Comparison of ENCODE assay signal across 25 cellular contexts in genomic region chr3:127254001-127254400, GRCh38. TPM values are rescaled to one million over a fixed set of nuclear protein-coding genes. Genes with fewer than 3 reads are reported as not detected.
DNase-seq lines count a peak whose midpoint lies in the region; ATAC-seq lines count a peak whose summit lies in the region.
"Had no signal": no experiment of that assay in that cellular context is flagged by ENCODE, and none has a peak within 500 bp of the region (broad histone marks: within the 10 kb centered on the region; RNA-seq: fewer than 3 reads in every experiment).

No MANE protein-coding gene starts in this region.

- no peak overlapping the region for H3K4me3 Mint-ChIP-seq in activated CD8-positive, alpha-beta memory T cell treated with anti-CD3 and anti-CD28 coated beads, Interleukin-2, amount 10 ng/mL, durations not matched to agents 7 days and 5 days
- H3K4me3 Mint-ChIP-seq: HFFc6, IgD-negative memory B cell had no signal

- no peak overlapping the region for H3K4me2 ChIP-seq in mesenchymal stem cell (ENCODE audit: low read length, poor library complexity, severe bottlenecking)
- H3K4me2 ChIP-seq: KMS-11 had no signal

- no peaks in the 10 kb centered on the region for H3K36me3 Mint-ChIP-seq in activated CD8-positive, alpha-beta memory T cell treated with anti-CD3 and anti-CD28 coated beads, Interleukin-2, amount 10 ng/mL, durations not matched to agents 7 days and 5 days
- H3K36me3 Mint-ChIP-seq: IgD-negative memory B cell had no signal

- ATAC-seq in activated CD8-positive, alpha-beta memory T cell treated with anti-CD3 and anti-CD28 coated beads, Interleukin-2, amount 10 ng/mL, durations not matched to agents 7 days and 5 days: no peak
- ATAC-seq in GM18511 (IDR thresholded peaks at IDR 0.05; ENCODE audit: unreplicated experiment): no peak
- ATAC-seq: Right ventricle myocardium inferior had no signal

- H3K9me3 Mint-ChIP-seq in activated CD8-positive, alpha-beta memory T cell treated with anti-CD3 and anti-CD28 coated beads, Interleukin-2, amount 10 ng/mL, durations not matched to agents 7 days and 5 days (ENCODE audit: low read depth): no peaks in the 10 kb centered on the region

- no peak overlapping the region for H3K27ac ChIP-seq in mesenchymal stem cell (ENCODE audit: low read length, poor library complexity, severe bottlenecking)
- no peak overlapping the region for H3K27ac ChIP-seq in effector memory CD4-positive, alpha-beta T cell (ENCODE audit: insufficient read depth, low read length, poor library complexity, severe bottlenecking)
- H3K27ac ChIP-seq: KMS-11, SJCRH30 had no signal

- no peak overlapping the region for H3K23ac ChIP-seq in mesenchymal stem cell (ENCODE audit: low read length in 2 of 2)

- no peak overlapping the region for H2AK5ac ChIP-seq in mesenchymal stem cell (ENCODE audit: low read length, severe bottlenecking)

- peak overlapping the region; percentile 28 for H4K91ac ChIP-seq in mesenchymal stem cell (ENCODE audit: low read length)

- WGBS in mesenchymal stem cell: 56% methylated on average over 5 of the region's 6 CpGs

- CTCF ChIA-PET in activated CD8-positive, alpha-beta memory T cell treated with anti-CD3 and anti-CD28 coated beads, Interleukin-2, amount 10 ng/mL, durations not matched to agents 7 days and 5 days (lab: Charles Lee): no interaction called here

- H2AFZ ChIP-seq in mesenchymal stem cell (ENCODE audit: low read depth, low read length): no peak overlapping the region

- H3K4ac ChIP-seq in mesenchymal stem cell (ENCODE audit: low read depth in 1 of 2, low read length in 2 of 2): no peak overlapping the region

- H2BK12ac ChIP-seq in mesenchymal stem cell (ENCODE audit: low read length in 2 of 2): no peak overlapping the region

- H2BK5ac ChIP-seq in mesenchymal stem cell (ENCODE audit: low read depth, low read length, poor library complexity, severe bottlenecking): no peak overlapping the region

- H3K27me3 Mint-ChIP-seq in activated CD8-positive, alpha-beta memory T cell treated with anti-CD3 and anti-CD28 coated beads, Interleukin-2, amount 10 ng/mL, durations not matched to agents 7 days and 5 days: no peaks in the 10 kb centered on the region

- H3K9ac ChIP-seq in mesenchymal stem cell (ENCODE audit: low read length): no peak overlapping the region
- H3K9ac ChIP-seq: KMS-11 had no signal

- H3K4me3 ChIP-seq in mesenchymal stem cell (ENCODE audit: insufficient read depth in 1 of 2, low read depth in 1 of 2, low read length in 2 of 2): no peak overlapping the region
- no peak overlapping the region for H3K4me3 ChIP-seq in effector memory CD4-positive, alpha-beta T cell (ENCODE audit: insufficient read depth, low read depth, low read length, poor library complexity, severe bottlenecking)
- H3K4me3 ChIP-seq: HAP-1, SJCRH30 had no signal

- no peaks in the 10 kb centered on the region for H3K79me1 ChIP-seq in mesenchymal stem cell (replicated peaks; ENCODE audit: low read length, poor library complexity, severe bottlenecking)

- H3K4me1 Mint-ChIP-seq in activated CD8-positive, alpha-beta memory T cell treated with anti-CD3 and anti-CD28 coated beads, Interleukin-2, amount 10 ng/mL, durations not matched to agents 7 days and 5 days: no peaks in the 10 kb centered on the region
- H3K4me1 Mint-ChIP-seq: IgD-negative memory B cell had no signal

- peaks cover 0 to 32% of the 10 kb centered on the region in 2 experiments for H3K27me3 ChIP-seq in mesenchymal stem cell (ENCODE audit: control insufficient read depth in 1 of 2, insufficient read depth in 1 of 2, low read length in 2 of 2)
- no peaks in the 10 kb centered on the region for H3K27me3 ChIP-seq in effector memory CD4-positive, alpha-beta T cell (replicated peaks; ENCODE audit: control insufficient read depth, insufficient read depth, low read length, poor library complexity, severe bottlenecking)
- H3K27me3 ChIP-seq: SJCRH30 had no signal

- no peak overlapping the region for H4K8ac ChIP-seq in mesenchymal stem cell (ENCODE audit: low read length)

- DNase-seq in activated CD8-positive, alpha-beta memory T cell treated with anti-CD3 and anti-CD28 coated beads, Interleukin-2, amount 10 ng/mL, durations not matched to agents 7 days and 5 days: peak; percentile 21
- no peak for DNase-seq in activated CD8-positive, alpha-beta memory T cell treated with anti-CD3 and anti-CD28 coated beads, Interleukin-2, amount 50 U/mL, for 48 hours
- DNase-seq in ecto neural progenitor cell (ENCODE audit: low spot score) (peak; percentile 42), mesenchymal stem cell (no peak), retina (peak; percentile 72)
- no peak for DNase-seq in effector memory CD4-positive, alpha-beta T cell
- no peak for DNase-seq in activated T-cell treated with anti-CD3 and anti-CD28 coated beads, Interleukin-2, amount 50 U/mL, for 48 hours
- DNase-seq: DMS153; DND-41; GOT3; HFFc6; NCI-H187 treated with DMSO at 0.1 percent for 48 hours; NCI-H2171 treated with DMSO at 0.1 percent for 48 hours; NCI-H524 treated with DMSO at 0.1 percent for 48 hours; NK-92 treated with Interleukin-12 subunit alpha and Interleukin-12 subunit beta, amount 100 ng/mL, for 24 hours had no signal

- no peaks in the 10 kb centered on the region for H3K36me3 ChIP-seq in mesenchymal stem cell (ENCODE audit: control insufficient read depth in 1 of 2, insufficient read depth in 2 of 2, low read depth in 1 of 2, low read length in 2 of 2)
- H3K36me3 ChIP-seq in effector memory CD4-positive, alpha-beta T cell (ENCODE audit: control insufficient read depth, insufficient read depth, low read length): no peaks in the 10 kb centered on the region
- H3K36me3 ChIP-seq: HAP-1, SJCRH30 had no signal

- H3K9me3 ChIP-seq in mesenchymal stem cell (ENCODE audit: control insufficient read depth, low read length): peaks cover 11% of the 10 kb centered on the region
- no peaks in the 10 kb centered on the region for H3K9me3 ChIP-seq in effector memory CD4-positive, alpha-beta T cell (ENCODE audit: control insufficient read depth, low read length)

- H2BK120ac ChIP-seq in mesenchymal stem cell (ENCODE audit: low read depth, low read length): no peak overlapping the region

- no peak overlapping the region for H3K27ac Mint-ChIP-seq in activated CD8-positive, alpha-beta memory T cell treated with anti-CD3 and anti-CD28 coated beads, Interleukin-2, amount 10 ng/mL, durations not matched to agents 7 days and 5 days
- H3K27ac Mint-ChIP-seq: HFFc6, IgD-negative memory B cell had no signal

- H3K4me1 ChIP-seq in mesenchymal stem cell (ENCODE audit: control insufficient read depth, insufficient read depth, low read depth, low read length): no peaks in the 10 kb centered on the region
- H3K4me1 ChIP-seq in effector memory CD4-positive, alpha-beta T cell (ENCODE audit: control insufficient read depth, insufficient read depth, low read length, poor library complexity, severe bottlenecking): no peaks in the 10 kb centered on the region
- H3K4me1 ChIP-seq: HAP-1, SJCRH30 had no signal

- H2BK15ac ChIP-seq in mesenchymal stem cell (ENCODE audit: low read depth, poor library complexity, severe bottlenecking): no peak overlapping the region

- H3K14ac ChIP-seq in mesenchymal stem cell (ENCODE audit: low read length in 2 of 2): no peak overlapping the region

- H3K18ac ChIP-seq in mesenchymal stem cell (ENCODE audit: low read depth in 1 of 2, low read length in 2 of 2): no peak overlapping the region

RNA-seq across cellular contexts. Expression of gene PRR20G, which starts 33.8 kb away (rescaled TPM):
- not detected for total RNA-seq in activated CD8-positive, alpha-beta memory T cell treated with anti-CD3 and anti-CD28 coated beads, Interleukin-2, amount 10 ng/mL, durations not matched to agents 7 days and 5 days
- not detected for polyA plus RNA-seq in mesenchymal stem cell (2013, experiment 1 of 2)
- not detected for polyA plus RNA-seq in mesenchymal stem cell (2013, experiment 2 of 2)
- total RNA-seq: A172, HFFc6, PC-3, Right ventricle myocardium inferior, RPMI7951, SJCRH30 had no signal
- polyA plus RNA-seq: BJ, IgD-negative memory B cell had no signal

Comparison
In these comparisons a context has a peak if more than half of its experiments do, and no peak if none do; other contexts are left out.
1. DNase-seq: peak in activated CD8-positive, alpha-beta memory T cell treated with anti-CD3 and anti-CD28 coated beads, Interleukin-2, amount 10 ng/mL, durations not matched to agents 7 days and 5 days (single experiment), ecto neural progenitor cell (single experiment) and retina (single experiment); none in activated CD8-positive, alpha-beta memory T cell treated with anti-CD3 and anti-CD28 coated beads, Interleukin-2, amount 50 U/mL, for 48 hours (single experiment), mesenchymal stem cell (single experiment), effector memory CD4-positive, alpha-beta T cell (0 of 3) and activated T-cell treated with anti-CD3 and anti-CD28 coated beads, Interleukin-2, amount 50 U/mL, for 48 hours (0 of 2).